8 cellular contexts compared by ENCODE assay signal in the genomic region with DNA sequence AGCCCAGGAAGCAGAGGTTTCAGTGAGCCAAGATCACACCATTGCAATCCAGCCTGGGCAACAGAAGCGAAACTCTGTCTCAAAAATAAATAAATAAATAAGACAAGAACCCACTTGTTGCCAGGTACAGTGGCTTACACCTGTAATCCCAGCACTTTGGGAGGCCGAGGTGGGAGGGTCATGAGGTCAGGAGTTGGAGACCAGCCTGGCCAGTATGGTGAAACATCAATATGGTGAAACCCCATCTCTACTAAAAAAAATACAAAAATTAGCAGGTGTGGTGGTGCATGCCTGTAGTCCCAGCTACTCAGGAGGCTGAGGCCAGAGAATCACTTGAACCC. TPM values are rescaled to one million over a fixed set of nuclear protein-coding genes. Genes with fewer than 3 reads are reported as not detected.
DNase-seq lines count a peak whose midpoint lies in the region; ATAC-seq and TF ChIP-seq lines count a peak whose summit lies in the region.
"Not testable (repeated sequence)": the region's sequence is repeated elsewhere in the genome, so short reads cannot be mapped to it uniquely, and the experiment has no call there.

No MANE protein-coding gene starts in this region.

- not testable (repeated sequence) for H3K27me3 ChIP-seq in CD8-positive, alpha-beta memory T cell (ENCODE audit: insufficient read depth, low read length, poor library complexity, severe bottlenecking); Loucy (ENCODE audit: insufficient read depth, low read length, poor library complexity, severe bottlenecking); body of pancreas; liver (ENCODE audit: control insufficient read depth in 4 of 4, insufficient read depth in 4 of 4, low read length in 3 of 4); ovary; thyroid gland

- H3K9ac ChIP-seq in Loucy (ENCODE audit: low read depth, low read length, poor library complexity, severe bottlenecking) (peak overlapping the region; percentile 63), liver (ENCODE audit: low read depth in 1 of 2, low read length in 2 of 2) (peak overlapping the region in 1 of 2 donors; percentile 68)

- not testable (repeated sequence) for TF ChIP-seq RAD21 in liver (IDR thresholded peaks at IDR 0.05)

- H4K20me1 ChIP-seq in Loucy (ENCODE audit: insufficient read depth, low read length, poor library complexity, severe bottlenecking): peaks cover 24% of the 10 kb centered on the region

- H3K9me3 Mint-ChIP-seq in CD8-positive, alpha-beta memory T cell; activated CD4-positive, alpha-beta T cell treated with anti-CD3 and anti-CD28 coated beads, Interleukin-2, amount 10 ng/mL, durations not matched to agents 24 days and 14 days: not testable (repeated sequence)

- H3K36me3 Mint-ChIP-seq in CD8-positive, alpha-beta memory T cell: not testable (repeated sequence)
- H3K36me3 Mint-ChIP-seq in activated CD4-positive, alpha-beta T cell treated with anti-CD3 and anti-CD28 coated beads, Interleukin-2, amount 10 ng/mL, durations not matched to agents 24 days and 14 days (ENCODE audit: low read depth): peaks cover 12% of the 10 kb centered on the region

- not testable (repeated sequence) for H3F3A ChIP-seq in Loucy (ENCODE audit: low read depth)

- H3K4me3 ChIP-seq in CD8-positive, alpha-beta memory T cell (ENCODE audit: low read length): peak overlapping the region; percentile 79
- H3K4me3 ChIP-seq in Loucy (ENCODE audit: low read length, poor library complexity, severe bottlenecking): peak overlapping the region; percentile 99
- peak overlapping the region in 1 of 2 donors; percentile 54 for H3K4me3 ChIP-seq in body of pancreas
- H3K4me3 ChIP-seq in fibroblast of mammary gland (ENCODE audit: control insufficient read depth, low read depth, low read length): peak overlapping the region; percentile 51
- H3K4me3 ChIP-seq in liver (ENCODE audit: low read depth in 1 of 3, low read length in 3 of 3): peak overlapping the region in 2 of 3 donors; percentile 93 to 98
- peak overlapping the region; percentile 91 for H3K4me3 ChIP-seq in ovary
- peak overlapping the region in 2 of 3 donors; percentile 72 to 95 for H3K4me3 ChIP-seq in thyroid gland (replicated peaks in 1 of 3)

- 25 to 47% methylated on average over 2 of the region's 2 CpGs for WGBS in body of pancreas, 2 donors
- WGBS in liver: 31% methylated on average over 2 of the region's 2 CpGs
- 36 to 59% (median 40%) methylated on average over 2 of the region's 2 CpGs for WGBS in ovary, 3 donors
- 53 to 78% methylated on average over 2 of the region's 2 CpGs for WGBS in thyroid gland, 2 donors

- H3K36me3 ChIP-seq in CD8-positive, alpha-beta memory T cell (ENCODE audit: insufficient read depth, low read length); Loucy (ENCODE audit: insufficient read depth, low read length); body of pancreas (replicated peaks in 1 of 2; ENCODE audit: insufficient read depth in 1 of 2, low read depth in 2 of 2); liver (ENCODE audit: control insufficient read depth in 4 of 4, insufficient read depth in 3 of 4, low read depth in 1 of 4, low read length in 3 of 4); ovary; thyroid gland: not testable (repeated sequence)

- peak overlapping the region; percentile 76 for H3K4me2 ChIP-seq in Loucy (ENCODE audit: low read depth, low read length, poor library complexity, severe bottlenecking)

- not testable (repeated sequence) for H3K9me2 ChIP-seq in Loucy (replicated peaks; ENCODE audit: low read depth, low read length)

- peaks cover 16% of the 10 kb centered on the region for H3K4me1 ChIP-seq in CD8-positive, alpha-beta memory T cell (ENCODE audit: insufficient read depth, low read length)
- peaks cover 31% of the 10 kb centered on the region for H3K4me1 ChIP-seq in Loucy (ENCODE audit: insufficient read depth, low read length, poor library complexity, severe bottlenecking)
- H3K4me1 ChIP-seq in body of pancreas: peaks cover 27% of the 10 kb centered on the region
- peaks cover 0 to 21% (median 19%) of the 10 kb centered on the region in 4 donors for H3K4me1 ChIP-seq in liver (ENCODE audit: control insufficient read depth in 4 of 4, insufficient read depth in 4 of 4, low read length in 3 of 4)
- not testable (repeated sequence) for H3K4me1 ChIP-seq in ovary (ENCODE audit: insufficient read depth)
- peaks cover 19 to 24% of the 10 kb centered on the region in 2 donors for H3K4me1 ChIP-seq in thyroid gland

- peaks cover 29 to 37% (median 34%) of the 10 kb centered on the region in 3 donors for H3K4me1 Mint-ChIP-seq in CD8-positive, alpha-beta memory T cell
- H3K4me1 Mint-ChIP-seq in activated CD4-positive, alpha-beta T cell treated with anti-CD3 and anti-CD28 coated beads, Interleukin-2, amount 10 ng/mL, durations not matched to agents 24 days and 14 days: peaks cover 20% of the 10 kb centered on the region

- ATAC-seq in body of pancreas: not testable (repeated sequence)

- not testable (repeated sequence) for TF ChIP-seq EP300 in ovary (IDR thresholded peaks at IDR 0.05)

- TF ChIP-seq CTCF in Loucy (conservative IDR thresholded peaks at IDR 0.05; ENCODE audit: low read length); body of pancreas (IDR thresholded peaks at IDR 0.05); fibroblast of mammary gland (conservative IDR thresholded peaks at IDR 0.05; ENCODE audit: control insufficient read depth, insufficient read depth, low read depth, low read length); liver (IDR thresholded peaks at IDR 0.05; ENCODE audit: low read depth, low read length, missing input control); ovary (IDR thresholded peaks at IDR 0.05); thyroid gland (IDR thresholded peaks at IDR 0.05): not testable (repeated sequence)

- DNase-seq in CD8-positive, alpha-beta memory T cell; activated CD4-positive, alpha-beta T cell treated with anti-CD3 and anti-CD28 coated beads, Interleukin-2, amount 10 ng/mL, durations not matched to agents 24 days and 14 days; body of pancreas; fibroblast of mammary gland (ENCODE audit: low read depth); ovary; thyroid gland: not testable (repeated sequence)

- not testable (repeated sequence) for H3K9me3 ChIP-seq in CD8-positive, alpha-beta memory T cell (ENCODE audit: low read length); Loucy (ENCODE audit: insufficient read depth, low read depth, low read length); body of pancreas; liver (ENCODE audit: control insufficient read depth in 4 of 4, low read length in 3 of 4); ovary; thyroid gland

- peaks cover 41% of the 10 kb centered on the region for H3K79me2 ChIP-seq in Loucy (ENCODE audit: insufficient read depth, low read length)

- TF ChIP-seq POLR2A in body of pancreas (IDR thresholded peaks at IDR 0.05); ovary (IDR thresholded peaks at IDR 0.05); thyroid gland (IDR thresholded peaks at IDR 0.05): not testable (repeated sequence)

- intact Hi-C loops in activated CD4-positive, alpha-beta T cell treated with anti-CD3 and anti-CD28 coated beads, Interleukin-2, amount 10 ng/mL, durations not matched to agents 24 days and 14 days (cut with micrococcal nuclease): loop anchor here (1.0 kb wide), 1 partner anchor 24 kb away; the partner anchor contains the start of genes C19orf44 and CALR3
- intact Hi-C loops in body of pancreas (cut with DNase I); ovary (cut with DNase I); thyroid gland (cut with DNase I): not testable (repeated sequence)

- CTCF ChIA-PET in CD8-positive, alpha-beta memory T cell (lab: Charles Lee): not testable (repeated sequence)

- peak overlapping the region; percentile 74 to 87 (median 79) for H3K4me3 Mint-ChIP-seq in CD8-positive, alpha-beta memory T cell
- peak overlapping the region; percentile 79 for H3K4me3 Mint-ChIP-seq in activated CD4-positive, alpha-beta T cell treated with anti-CD3 and anti-CD28 coated beads, Interleukin-2, amount 10 ng/mL, durations not matched to agents 24 days and 14 days

- peak overlapping the region in 3 of 8 donors; percentile 72 to 81 (median 77) for H3K27ac Mint-ChIP-seq in CD8-positive, alpha-beta memory T cell
- H3K27ac Mint-ChIP-seq in activated CD4-positive, alpha-beta T cell treated with anti-CD3 and anti-CD28 coated beads, Interleukin-2, amount 10 ng/mL, durations not matched to agents 24 days and 14 days: not testable (repeated sequence)

- not testable (repeated sequence) for H3K27me3 Mint-ChIP-seq in CD8-positive, alpha-beta memory T cell; activated CD4-positive, alpha-beta T cell treated with anti-CD3 and anti-CD28 coated beads, Interleukin-2, amount 10 ng/mL, durations not matched to agents 24 days and 14 days

- peak overlapping the region; percentile 72 for H3K27ac ChIP-seq in CD8-positive, alpha-beta memory T cell (ENCODE audit: low read depth, low read length)
- peak overlapping the region in 3 of 4 donors; percentile 67 to 86 (median 79) for H3K27ac ChIP-seq in body of pancreas
- peak overlapping the region; percentile 30 to 94 for H3K27ac ChIP-seq in liver (ENCODE audit: low read depth in 1 of 2, low read length in 2 of 2)
- H3K27ac ChIP-seq in ovary: not testable (repeated sequence)
- peak overlapping the region in 2 of 3 donors; percentile 71 to 81 for H3K27ac ChIP-seq in thyroid gland

- POLR2A ChIA-PET in CD8-positive, alpha-beta memory T cell (lab: Charles Lee): not testable (repeated sequence)

- H2AFZ ChIP-seq in Loucy (ENCODE audit: low read length): peak overlapping the region; percentile 88

RNA-seq across cellular contexts. Expression of gene EPS15L1, which starts 0.8 kb away (rescaled TPM):
- 10 to 100 TPM; 31.7 to 34.7 TPM for total RNA-seq in CD8-positive, alpha-beta memory T cell
- polyA plus RNA-seq in CD8-positive, alpha-beta memory T cell: 12.1 TPM
- 36.5 and 36.6 TPM in 2 replicates for total RNA-seq in activated CD4-positive, alpha-beta T cell treated with anti-CD3 and anti-CD28 coated beads, Interleukin-2, amount 10 ng/mL, durations not matched to agents 24 days and 14 days
- 10 to 100 TPM in 1 of 2 donors, 1 to 10 TPM in 1; 9.1 to 20.8 TPM for total RNA-seq in body of pancreas
- 10 to 100 TPM in 1 of 2 donors, 1 to 10 TPM in 1; 8.4 to 14.0 TPM for total RNA-seq in liver
- 10 to 100 TPM in 1 of 2 donors, 1 to 10 TPM in 1; 5.3 to 10.2 TPM for polyA plus RNA-seq in liver
- total RNA-seq in ovary: 10 to 100 TPM; 17.8 to 52.3 (median 43.5) TPM
- polyA plus RNA-seq in ovary: 10 to 100 TPM; 21.7 to 25.4 TPM
- 10 to 100 TPM; 24.4 to 37.4 (median 28.6) TPM for total RNA-seq in thyroid gland

RNA-seq across cellular contexts. Expression of gene CALR3, which starts 23.4 kb away (rescaled TPM):
- not detected for total RNA-seq in CD8-positive, alpha-beta memory T cell
- not detected for polyA plus RNA-seq in CD8-positive, alpha-beta memory T cell
- total RNA-seq in activated CD4-positive, alpha-beta T cell treated with anti-CD3 and anti-CD28 coated beads, Interleukin-2, amount 10 ng/mL, durations not matched to agents 24 days and 14 days: not detected in 2 replicates
- total RNA-seq in body of pancreas: not detected
- under 1 TPM in 1 of 2 donors, not detected in 1; 0.08 TPM for total RNA-seq in liver
- polyA plus RNA-seq in liver: under 1 TPM in 1 of 2 donors, not detected in 1; 0.05 TPM
- not detected for total RNA-seq in ovary
- not detected for polyA plus RNA-seq in ovary
- total RNA-seq in thyroid gland: under 1 TPM in 1 of 4 donors, not detected in 3; 0.58 TPM

RNA-seq across cellular contexts. Expression of gene C19orf44, which starts 23.7 kb away (rescaled TPM):
- 1 to 10 TPM; 5.1 to 5.4 TPM for total RNA-seq in CD8-positive, alpha-beta memory T cell
- polyA plus RNA-seq in CD8-positive, alpha-beta memory T cell: 1.3 TPM
- 4.9 and 5.4 TPM in 2 replicates for total RNA-seq in activated CD4-positive, alpha-beta T cell treated with anti-CD3 and anti-CD28 coated beads, Interleukin-2, amount 10 ng/mL, durations not matched to agents 24 days and 14 days
- total RNA-seq in body of pancreas (10 to 100 TPM in 1 of 2 donors, 1 to 10 TPM in 1; 4.9 to 14.8 TPM), liver (1 to 10 TPM in 1 of 2 donors, under 1 TPM in 1; 0.89 to 3.0 TPM), ovary (10 to 100 TPM in 4 of 7 donors, 1 to 10 TPM in 3; 7.0 to 12.2 (median 10.5) TPM), thyroid gland (10 to 100 TPM in 3 of 4 donors, 1 to 10 TPM in 1; 8.6 to 12.0 (median 10.6) TPM)
- polyA plus RNA-seq in liver (1 to 10 TPM in 1 of 2 donors, under 1 TPM in 1; 0.94 to 1.7 TPM), ovary (1 to 10 TPM; 6.3 to 8.4 TPM)
